In genomic region chr19:50833117-50833801, GRCh38 we compare ENCODE assay signal across 29 cellular contexts. TPM values are rescaled to one million over a fixed set of nuclear protein-coding genes. Genes with fewer than 3 reads are reported as not detected.
DNase-seq lines count a peak whose midpoint lies in the region; ATAC-seq and TF ChIP-seq lines count a peak whose summit lies in the region.
"Had no signal": no experiment of that assay in that cellular context is flagged by ENCODE, and none has a peak within 500 bp of the region (broad histone marks: within the 10 kb centered on the region; RNA-seq: fewer than 3 reads in every experiment).

A gene with protein sequence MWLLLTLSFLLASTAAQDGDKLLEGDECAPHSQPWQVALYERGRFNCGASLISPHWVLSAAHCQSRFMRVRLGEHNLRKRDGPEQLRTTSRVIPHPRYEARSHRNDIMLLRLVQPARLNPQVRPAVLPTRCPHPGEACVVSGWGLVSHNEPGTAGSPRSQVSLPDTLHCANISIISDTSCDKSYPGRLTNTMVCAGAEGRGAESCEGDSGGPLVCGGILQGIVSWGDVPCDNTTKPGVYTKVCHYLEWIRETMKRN (minus strand): TSS chr19:50833574. CDS start chr19:50831492, 2,082 bp downstream.

- no peak for TF ChIP-seq CTCF in 22Rv1 (IDR thresholded peaks at IDR 0.05)
- TF ChIP-seq CTCF in VCaP (conservative IDR thresholded peaks at IDR 0.05) = no peak
- no peak for TF ChIP-seq CTCF in sigmoid colon (IDR thresholded peaks at IDR 0.05)

- no peaks in the 10 kb centered on the region for H3K36me3 ChIP-seq in sigmoid colon
- H3K36me3 ChIP-seq: BLaER1, SJSA1 had no signal

- H3K4me1 Mint-ChIP-seq in T-helper 17 cell = peaks cover 8% of the 10 kb centered on the region

- no peak for ATAC-seq in T-helper 17 cell
- ATAC-seq: GM12878, HepG2 had no signal

- no peak for TF ChIP-seq POLR2A in sigmoid colon (IDR thresholded peaks at IDR 0.05)

- TF ChIP-seq EP300 in sigmoid colon (IDR thresholded peaks at IDR 0.05) = no peak

- 74 to 79% methylated on average over 8 of the region's 8 CpGs for WGBS in sigmoid colon, 2 donors

- no peaks in the 10 kb centered on the region for H3K9me3 ChIP-seq in sigmoid colon
- H3K9me3 ChIP-seq in T-helper 17 cell (ENCODE audit: control insufficient read depth, low read length, poor library complexity, severe bottlenecking) = no peaks in the 10 kb centered on the region
- H3K9me3 ChIP-seq: BLaER1, SJSA1 had no signal

- H3K4me3 Mint-ChIP-seq in T-helper 17 cell = no peak within 1 kb of the TSS
- H3K4me3 Mint-ChIP-seq: CD4-positive, alpha-beta T cell had no signal

- H3K36me3 Mint-ChIP-seq in T-helper 17 cell (ENCODE audit: low read depth) = peaks cover 2% of the 10 kb centered on the region

- DNase-seq in islet precursor cell (peak; percentile 38), sigmoid colon (peak; percentile 39), H4 (ENCODE audit: low spot score) (no peak), T-helper 17 cell (no peak), COLO829 (ENCODE audit: low spot score) (no peak)
- DNase-seq in effector CD8-positive, alpha-beta T cell (lab: John Stamatoyannopoulos, UW) = no peak
- DNase-seq: CD4-positive, alpha-beta T cell; COR-L47; DMS53; MV-4-11; NCI-H1105; NCI-H1436 treated with DMSO at 0.1 percent for 48 hours; NCI-H1930; NCI-H2107; NCI-H446 treated with DMSO at 0.1 percent for 48 hours; NCI-H526 treated with DMSO at 0.1 percent for 48 hours; PC-9; Right ventricle myocardium superior had no signal

- H3K27me3 ChIP-seq in sigmoid colon = peaks cover 0 to 30% (median 21%) of the 10 kb centered on the region in 3 donors
- H3K27me3 ChIP-seq: BLaER1 had no signal

- H3K27ac ChIP-seq in 22Rv1 = peak within 1 kb of the TSS; percentile 100
- H3K27ac ChIP-seq in VCaP = peak within 1 kb of the TSS; percentile 100
- no peak within 1 kb of the TSS for H3K27ac ChIP-seq in sigmoid colon
- H3K27ac ChIP-seq: BLaER1, PC-9, SJSA1 had no signal

- peaks cover 52% of the 10 kb centered on the region for H3K27me3 Mint-ChIP-seq in T-helper 17 cell

- H3K4me1 ChIP-seq in sigmoid colon = peaks cover 0 to 14% (median 10%) of the 10 kb centered on the region in 4 donors

- no peak within 1 kb of the TSS for H3K27ac Mint-ChIP-seq in T-helper 17 cell
- H3K27ac Mint-ChIP-seq: CD4-positive, alpha-beta T cell had no signal

- H3K4me3 ChIP-seq in sigmoid colon = no peak within 1 kb of the TSS
- H3K4me3 ChIP-seq: BLaER1, GM12878, PC-9, SJSA1 had no signal

- intact Hi-C loops in sigmoid colon (cut with DNase I) = no loop called here

RNA-seq across cellular contexts. Expression of the gene that starts here (rescaled TPM):
- total RNA-seq in sigmoid colon (not detected), T-helper 17 cell (not detected)
- 10 to 100 TPM in 1 of 3 donors, 1 to 10 TPM in 2; 2.1 to 10.2 (median 2.8) TPM for polyA plus RNA-seq in sigmoid colon
- not detected in 2 replicates for total RNA-seq in H4 (2014; rRNA removed; shearing (Covaris generic))
- total RNA-seq: CD4-positive, alpha-beta T cell; GM12878; HepG2; HT1080; LHCN-M2; MCF 10A; PC-9; Right ventricle myocardium superior; RPMI7951; SJSA1 had no signal
- polyA plus RNA-seq: AG04450, HepG2 had no signal

Comparison
In these comparisons a context has a peak if more than half of its experiments do, and no peak if none do; other contexts are left out.
1. H3K27ac ChIP-seq: peak in 22Rv1 (single experiment) and VCaP (single experiment); none in sigmoid colon (0 of 4).
2. DNase-seq: peak in islet precursor cell (single experiment) and sigmoid colon (single experiment); none in H4 (single experiment), T-helper 17 cell (0 of 3), effector CD8-positive, alpha-beta T cell (single experiment) and COLO829 (single experiment).